In the genomic region with DNA sequence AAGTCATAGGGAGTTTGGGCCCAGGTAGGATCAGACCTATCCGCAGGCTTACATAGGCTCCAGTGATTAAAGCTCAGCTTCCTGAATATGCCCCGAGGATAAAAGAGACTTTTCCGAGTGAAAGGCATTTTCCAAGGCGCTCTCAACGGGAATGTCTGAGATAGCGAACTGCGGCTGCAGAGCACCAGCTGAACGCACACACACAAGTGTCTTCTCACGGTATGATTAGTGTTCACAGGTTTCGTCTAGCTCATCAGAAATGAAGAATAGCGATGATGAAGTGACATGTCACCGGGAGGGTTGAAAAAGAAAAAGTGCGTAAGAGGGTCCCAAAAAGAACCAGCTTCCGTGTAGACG, we compare ENCODE assay signal across 8 cellular contexts. TPM values are rescaled to one million over a fixed set of nuclear protein-coding genes. Genes with fewer than 3 reads are reported as not detected.
DNase-seq lines count a peak whose midpoint lies in the region; ATAC-seq lines count a peak whose summit lies in the region.

No MANE protein-coding gene starts in this region.

- CTCF ChIA-PET in activated CD4-positive, alpha-beta T cell treated with anti-CD3 and anti-CD28 coated beads, Interleukin-2, amount 10 ng/mL, durations not matched to agents 7 days and 5 days (lab: Charles Lee), result interaction anchor here (0.6 to 2.0 kb wide), 12 partner anchors 9 to 654 kb away, joined by 3 to 17 read pairs (median 4); no protein-coding TSS in a partner anchor
- CTCF ChIA-PET in activated CD8-positive, alpha-beta T cell treated with anti-CD3 and anti-CD28 coated beads, Interleukin-2, amount 10 ng/mL, durations not matched to agents 7 days and 5 days (lab: Charles Lee), result interaction anchor here (0.6 to 6.6 kb wide), 43 partner anchors 9 to 666 kb away, joined by 3 to 233 read pairs (median 5); no protein-coding TSS in a partner anchor

- no peak for DNase-seq in activated CD4-positive, alpha-beta T cell treated with anti-CD3 and anti-CD28 coated beads, Interleukin-2, amount 10 ng/mL, durations not matched to agents 7 days and 5 days
- DNase-seq in activated CD4-positive, alpha-beta T cell treated with anti-CD3 and anti-CD28 coated beads for 1 hour, result no peak
- no peak for DNase-seq in activated CD8-positive, alpha-beta T cell treated with anti-CD3 and anti-CD28 coated beads, Interleukin-2, amount 10 ng/mL, durations not matched to agents 7 days and 5 days
- DNase-seq in iPS DF 6.9 (ENCODE audit: low read depth, low spot score) (no peak), occipital lobe (lab: John Stamatoyannopoulos, UW) (no peak), NOMO-1 treated with dmso at 0.1 percent for 144 hours (lab: John Stamatoyannopoulos, UW; ENCODE audit: unreplicated experiment) (no peak)
- no peak for DNase-seq in stimulated activated effector memory CD8-positive, alpha-beta T cell treated with anti-CD3 and anti-CD28 coated beads, Interleukin-12 subunit alpha, Interleukin-12 subunit beta, amount 100 ng/mL, for 72 hours (ENCODE audit: low spot score in 2 of 2)

- peak overlapping the region; percentile 82 for H3K4me3 Mint-ChIP-seq in activated CD4-positive, alpha-beta T cell treated with anti-CD3 and anti-CD28 coated beads, Interleukin-2, amount 10 ng/mL, durations not matched to agents 7 days and 5 days
- peak overlapping the region; percentile 76 for H3K4me3 Mint-ChIP-seq in activated CD8-positive, alpha-beta T cell treated with anti-CD3 and anti-CD28 coated beads, Interleukin-2, amount 10 ng/mL, durations not matched to agents 7 days and 5 days
- H3K4me3 Mint-ChIP-seq in stimulated activated effector memory CD8-positive, alpha-beta T cell treated with anti-CD3 and anti-CD28 coated beads, Interleukin-12 subunit alpha, Interleukin-12 subunit beta, amount 100 ng/mL, for 72 hours, result peak overlapping the region; percentile 70

- H3K4me3 ChIP-seq in iPS DF 6.9 (ENCODE audit: low read length), result peak overlapping the region; percentile 76; the same call in 1 of the 2 replicates

- peak; percentile 15 for ATAC-seq in HG03064 (IDR thresholded peaks at IDR 0.05; ENCODE audit: low read depth, unreplicated experiment)
- no peak for ATAC-seq in activated CD8-positive, alpha-beta T cell treated with anti-CD3 and anti-CD28 coated beads, Interleukin-2, amount 10 ng/mL, durations not matched to agents 7 days and 5 days
- ATAC-seq in stimulated activated effector memory CD8-positive, alpha-beta T cell treated with anti-CD3 and anti-CD28 coated beads, Interleukin-12 subunit alpha, Interleukin-12 subunit beta, amount 100 ng/mL, for 72 hours, result peak; percentile 61

- H3K27me3 ChIP-seq in iPS DF 6.9 (ENCODE audit: control insufficient read depth, insufficient read depth, low read length), result no peaks in the 10 kb centered on the region

- H3K27me3 Mint-ChIP-seq in activated CD4-positive, alpha-beta T cell treated with anti-CD3 and anti-CD28 coated beads, Interleukin-2, amount 10 ng/mL, durations not matched to agents 7 days and 5 days, result peaks cover 8% of the 10 kb centered on the region
- H3K27me3 Mint-ChIP-seq in activated CD8-positive, alpha-beta T cell treated with anti-CD3 and anti-CD28 coated beads, Interleukin-2, amount 10 ng/mL, durations not matched to agents 7 days and 5 days (ENCODE audit: low read depth), result peaks cover 6% of the 10 kb centered on the region

- peaks cover 2% of the 10 kb centered on the region; the same call in 1 of the 2 replicates for H3K4me1 ChIP-seq in iPS DF 6.9 (ENCODE audit: control insufficient read depth, insufficient read depth, low read length)

- POLR2A ChIA-PET in activated CD4-positive, alpha-beta T cell treated with anti-CD3 and anti-CD28 coated beads, Interleukin-2, amount 10 ng/mL, durations not matched to agents 7 days and 5 days (lab: Charles Lee), result interaction anchor here (0.6 to 1.1 kb wide), 3 partner anchors 13 to 210 kb away, joined by 3 to 6 read pairs (median 3); no protein-coding TSS in a partner anchor
- POLR2A ChIA-PET in activated CD8-positive, alpha-beta T cell treated with anti-CD3 and anti-CD28 coated beads, Interleukin-2, amount 10 ng/mL, durations not matched to agents 7 days and 5 days (lab: Charles Lee), result interaction anchor here (0.7 to 1.8 kb wide), 3 partner anchors 88 to 213 kb away, joined by 3 to 7 read pairs (median 4); no protein-coding TSS in a partner anchor

- no peaks in the 10 kb centered on the region for H3K36me3 ChIP-seq in iPS DF 6.9 (ENCODE audit: control insufficient read depth, insufficient read depth, low read length)

- no peaks in the 10 kb centered on the region for H3K9me3 ChIP-seq in iPS DF 6.9 (ENCODE audit: control insufficient read depth, insufficient read depth, low read length)

- H3K27ac Mint-ChIP-seq in activated CD4-positive, alpha-beta T cell treated with anti-CD3 and anti-CD28 coated beads, Interleukin-2, amount 10 ng/mL, durations not matched to agents 7 days and 5 days, result peak overlapping the region; percentile 81
- H3K27ac Mint-ChIP-seq in activated CD8-positive, alpha-beta T cell treated with anti-CD3 and anti-CD28 coated beads, Interleukin-2, amount 10 ng/mL, durations not matched to agents 7 days and 5 days, result peak overlapping the region; percentile 35
- H3K27ac Mint-ChIP-seq in stimulated activated effector memory CD8-positive, alpha-beta T cell treated with anti-CD3 and anti-CD28 coated beads, Interleukin-12 subunit alpha, Interleukin-12 subunit beta, amount 100 ng/mL, for 72 hours, result no peak overlapping the region

- no CpG with 5 or more reads among the region's 15 CpGs for WGBS in iPS DF 6.9 (ENCODE audit: insufficient coverage, insufficient read length)

- no peak overlapping the region for H3K27ac ChIP-seq in iPS DF 6.9 (ENCODE audit: low read length)

- no peaks in the 10 kb centered on the region for H3K36me3 Mint-ChIP-seq in activated CD4-positive, alpha-beta T cell treated with anti-CD3 and anti-CD28 coated beads, Interleukin-2, amount 10 ng/mL, durations not matched to agents 7 days and 5 days (ENCODE audit: low read depth)
- H3K36me3 Mint-ChIP-seq in activated CD8-positive, alpha-beta T cell treated with anti-CD3 and anti-CD28 coated beads, Interleukin-2, amount 10 ng/mL, durations not matched to agents 7 days and 5 days (ENCODE audit: low read depth), result no peaks in the 10 kb centered on the region
- no peaks in the 10 kb centered on the region for H3K36me3 Mint-ChIP-seq in stimulated activated effector memory CD8-positive, alpha-beta T cell treated with anti-CD3 and anti-CD28 coated beads, Interleukin-12 subunit alpha, Interleukin-12 subunit beta, amount 100 ng/mL, for 72 hours

- no peaks in the 10 kb centered on the region for H3K9me3 Mint-ChIP-seq in activated CD4-positive, alpha-beta T cell treated with anti-CD3 and anti-CD28 coated beads, Interleukin-2, amount 10 ng/mL, durations not matched to agents 7 days and 5 days
- H3K9me3 Mint-ChIP-seq in activated CD8-positive, alpha-beta T cell treated with anti-CD3 and anti-CD28 coated beads, Interleukin-2, amount 10 ng/mL, durations not matched to agents 7 days and 5 days (ENCODE audit: insufficient read depth), result no peaks in the 10 kb centered on the region
- H3K9me3 Mint-ChIP-seq in stimulated activated effector memory CD8-positive, alpha-beta T cell treated with anti-CD3 and anti-CD28 coated beads, Interleukin-12 subunit alpha, Interleukin-12 subunit beta, amount 100 ng/mL, for 72 hours, result no peaks in the 10 kb centered on the region

- H3K4me1 Mint-ChIP-seq in activated CD4-positive, alpha-beta T cell treated with anti-CD3 and anti-CD28 coated beads, Interleukin-2, amount 10 ng/mL, durations not matched to agents 7 days and 5 days, result peaks cover 24% of the 10 kb centered on the region
- peaks cover 20% of the 10 kb centered on the region for H3K4me1 Mint-ChIP-seq in activated CD8-positive, alpha-beta T cell treated with anti-CD3 and anti-CD28 coated beads, Interleukin-2, amount 10 ng/mL, durations not matched to agents 7 days and 5 days (ENCODE audit: low read depth)
- H3K4me1 Mint-ChIP-seq in stimulated activated effector memory CD8-positive, alpha-beta T cell treated with anti-CD3 and anti-CD28 coated beads, Interleukin-12 subunit alpha, Interleukin-12 subunit beta, amount 100 ng/mL, for 72 hours, result peaks cover 14% of the 10 kb centered on the region

RNA-seq across cellular contexts. Expression of a gene that starts 0.6 kb away (rescaled TPM):
- 1 to 10 TPM; 5.0 to 5.4 TPM for total RNA-seq in activated CD4-positive, alpha-beta T cell treated with anti-CD3 and anti-CD28 coated beads, Interleukin-2, amount 10 ng/mL, durations not matched to agents 7 days and 5 days
- 1 to 10 TPM; 4.6 to 4.8 TPM for total RNA-seq in activated CD8-positive, alpha-beta T cell treated with anti-CD3 and anti-CD28 coated beads, Interleukin-2, amount 10 ng/mL, durations not matched to agents 7 days and 5 days
- 30.4 TPM for total RNA-seq in occipital lobe
